In genomic region chr3:69838217-69838616, GRCh38 we compare ENCODE assay signal across 12 cellular contexts.
DNase-seq lines count a peak whose midpoint lies in the region; ATAC-seq and TF ChIP-seq lines count a peak whose summit lies in the region.
"Had no signal": no experiment of that assay in that cellular context is flagged by ENCODE, and none has a peak within 500 bp of the region (broad histone marks: within the 10 kb centered on the region; RNA-seq: fewer than 3 reads in every experiment).

No MANE protein-coding gene starts in this region.

- ATAC-seq in foreskin keratinocyte (peak; percentile 60), GM18519 (IDR thresholded peaks at IDR 0.05; ENCODE audit: low FRiP score, unreplicated experiment) (no peak), GM18858 (IDR thresholded peaks at IDR 0.05; ENCODE audit: unreplicated experiment) (no peak), HG03457 (IDR thresholded peaks at IDR 0.05; ENCODE audit: unreplicated experiment) (no peak)

- no peaks in the 10 kb centered on the region for H3K36me3 ChIP-seq in effector memory CD4-positive, alpha-beta T cell (ENCODE audit: control insufficient read depth, insufficient read depth, low read length)
- H3K36me3 ChIP-seq: BLaER1 had no signal

- TF ChIP-seq CTCF in foreskin keratinocyte (conservative IDR thresholded peaks at IDR 0.05), result no peak

- H3K27ac ChIP-seq in foreskin keratinocyte, result no peak overlapping the region
- H3K27ac ChIP-seq in effector memory CD4-positive, alpha-beta T cell (ENCODE audit: insufficient read depth, low read length, poor library complexity, severe bottlenecking), result no peak overlapping the region
- H3K27ac ChIP-seq: BLaER1 had no signal

- H3K4me1 ChIP-seq in foreskin keratinocyte, result no peaks in the 10 kb centered on the region
- no peaks in the 10 kb centered on the region for H3K4me1 ChIP-seq in effector memory CD4-positive, alpha-beta T cell (ENCODE audit: control insufficient read depth, insufficient read depth, low read length, poor library complexity, severe bottlenecking)
- H3K4me1 ChIP-seq: BLaER1 had no signal

- H3K4me3 ChIP-seq in effector memory CD4-positive, alpha-beta T cell (ENCODE audit: insufficient read depth, low read depth, low read length, poor library complexity, severe bottlenecking), result no peak overlapping the region
- H3K4me3 ChIP-seq: BLaER1 had no signal

- DNase-seq in A172 (ENCODE audit: low spot score) (peak; percentile 25), GM04503 (ENCODE audit: low read depth) (peak; percentile 44), amniotic epithelial cell (ENCODE audit: low read depth) (peak; percentile 92), foreskin keratinocyte (peak; percentile 72 to 74)
- no peak for DNase-seq in effector memory CD4-positive, alpha-beta T cell
- DNase-seq: activated CD4-positive, alpha-beta T cell treated with anti-CD3 and anti-CD28 coated beads, Interleukin-2, amount 50 U/mL, for 4 hours; NCI-H146; NCI-H748 treated with DMSO at 0.1 percent for 48 hours had no signal

- H3K27me3 ChIP-seq in foreskin keratinocyte, result peaks cover 4% of the 10 kb centered on the region
- H3K27me3 ChIP-seq in effector memory CD4-positive, alpha-beta T cell (replicated peaks; ENCODE audit: control insufficient read depth, insufficient read depth, low read length, poor library complexity, severe bottlenecking), result no peaks in the 10 kb centered on the region
- H3K27me3 ChIP-seq: BLaER1 had no signal

- H3K9me3 ChIP-seq in effector memory CD4-positive, alpha-beta T cell (ENCODE audit: control insufficient read depth, low read length), result no peaks in the 10 kb centered on the region

Comparison
In these comparisons a context has a peak if more than half of its experiments do, and no peak if none do; other contexts are left out.
1. DNase-seq: peak in A172 (single experiment), GM04503 (single experiment), amniotic epithelial cell (single experiment) and foreskin keratinocyte (2 of 2); none in effector memory CD4-positive, alpha-beta T cell (0 of 3).